Comparison of ENCODE assay signal across 32 cellular contexts in genomic region chr2:218060122-218060521, GRCh38. TPM values are rescaled to one million over a fixed set of nuclear protein-coding genes. Genes with fewer than 3 reads are reported as not detected.
"Had no signal": no experiment of that assay in that cellular context is flagged by ENCODE, and none has a peak within 500 bp of the region (broad histone marks: within the 10 kb centered on the region; RNA-seq: fewer than 3 reads in every experiment).

No MANE protein-coding gene starts in this region.

- H3K4me3 Mint-ChIP-seq: natural killer cell; nephron progenitor cell; neural progenitor cell; stimulated activated memory B cell treated with anti-CD40 and anti-IgM and Interleukin-4, amounts not matched to agents 10 μg/mL and 1 μg/mL and 100 μg/mL, for 72 hours; stimulated activated naive CD8-positive, alpha-beta T cell treated with anti-CD3 and anti-CD28 coated beads, Interleukin-15, amount 100 ng/mL, for 72 hours; type B pancreatic cell had no signal

- H3K9me3 Mint-ChIP-seq: naive B cell; natural killer cell; nephron progenitor cell; neural progenitor cell; stimulated activated memory B cell treated with anti-CD40 and anti-IgM and Interleukin-4, amounts not matched to agents 10 μg/mL and 1 μg/mL and 100 μg/mL, for 72 hours; stimulated activated naive CD8-positive, alpha-beta T cell treated with anti-CD3 and anti-CD28 coated beads, Interleukin-15, amount 100 ng/mL, for 72 hours; type B pancreatic cell had no signal

- H3K9me3 ChIP-seq: left lung, lower lobe of right lung, neutrophil, psoas muscle, right lobe of liver, tibial nerve, vagina had no signal

- H3K4me1 ChIP-seq: left lung, lower lobe of right lung, parathyroid adenoma, psoas muscle, right lobe of liver, tibial nerve, vagina had no signal

- H3K27ac ChIP-seq: left lung, lower lobe of right lung, neural progenitor cell, neutrophil, parathyroid adenoma, psoas muscle, right lobe of liver, tibial nerve, vagina had no signal

- H3K27ac Mint-ChIP-seq: natural killer cell; nephron progenitor cell; neural progenitor cell; stimulated activated memory B cell treated with anti-CD40 and anti-IgM and Interleukin-4, amounts not matched to agents 10 μg/mL and 1 μg/mL and 100 μg/mL, for 72 hours; stimulated activated naive CD8-positive, alpha-beta T cell treated with anti-CD3 and anti-CD28 coated beads, Interleukin-15, amount 100 ng/mL, for 72 hours; type B pancreatic cell had no signal

- H3K36me3 Mint-ChIP-seq: naive B cell; natural killer cell; neural progenitor cell; stimulated activated memory B cell treated with anti-CD40 and anti-IgM and Interleukin-4, amounts not matched to agents 10 μg/mL and 1 μg/mL and 100 μg/mL, for 72 hours; type B pancreatic cell had no signal

- H3K4me1 Mint-ChIP-seq: natural killer cell; neural progenitor cell; stimulated activated naive CD8-positive, alpha-beta T cell treated with anti-CD3 and anti-CD28 coated beads, Interleukin-15, amount 100 ng/mL, for 72 hours had no signal

- H3K36me3 ChIP-seq: left lung, lower lobe of right lung, neural progenitor cell, neutrophil, right lobe of liver, tibial nerve, vagina had no signal

- DNase-seq: hippocampal formation; left colon; left lung; lower lobe of right lung; mammary epithelial cell; mesenchymal stem cell; naive B cell; natural killer cell; nephron progenitor cell; occipital lobe; psoas muscle; right lobe of liver; stimulated activated CD4-positive, alpha-beta T cell treated with anti-CD3 and anti-CD28 coated beads, Interleukin-1b, Interleukin-23, amount 100 ng/mL, for 48 hours; stimulated activated CD4-positive, alpha-beta T cell treated with anti-CD3 and anti-CD28 coated beads, Interleukin-2, amount 100 ng/mL, for 48 hours; stimulated activated CD4-positive, alpha-beta T cell treated with anti-CD3 and anti-CD28 coated beads, Interleukin-4, amount 100 ng/mL, for 4 hours; stimulated activated CD8-positive, alpha-beta memory T cell treated with anti-CD3 and anti-CD28 coated beads, Interleukin-4, amount 100 ng/mL, for 48 hours; stimulated activated naive CD4-positive, alpha-beta T cell treated with Interleukin-2 at 50 U/mL for 16 hours; stimulated activated naive CD8-positive, alpha-beta T cell treated with anti-CD3 and anti-CD28 coated beads, Interleukin-15, amount 100 ng/mL, for 72 hours; substantia nigra had no signal

- H3K27me3 ChIP-seq: left lung, neutrophil, right lobe of liver, tibial nerve, vagina had no signal

- H3K4me3 ChIP-seq: left lung, lower lobe of right lung, neural progenitor cell, psoas muscle, right lobe of liver, smooth muscle cell, tibial nerve, vagina had no signal

RNA-seq across cellular contexts. Expression of gene RUFY4, which starts 8.9 kb away (rescaled TPM):
- total RNA-seq: lower lobe of right lung, mammary epithelial cell, osteocyte, psoas muscle, skeletal muscle tissue, smooth muscle cell, temporal lobe, tibial nerve, urinary bladder, vagina had no signal
- polyA plus RNA-seq: keratinocyte, mammary epithelial cell had no signal
